In genomic region chr9:127801955-127802575, GRCh38 we compare ENCODE assay signal across 8 cellular contexts. TPM values are rescaled to one million over a fixed set of nuclear protein-coding genes. Genes with fewer than 3 reads are reported as not detected.
A peak's percentile ranks its signal among the peaks of the same experiment; 100 is the strongest.
DNase-seq lines count a peak whose midpoint lies in the region; ATAC-seq and TF ChIP-seq lines count a peak whose summit lies in the region.

No MANE protein-coding gene starts in this region.

- peaks cover 32% of the 10 kb centered on the region for H3K36me3 ChIP-seq in NT2/D1 (ENCODE audit: insufficient read depth, insufficient read length, low read length)
- peaks cover 8% of the 10 kb centered on the region for H3K36me3 ChIP-seq in effector memory CD4-positive, alpha-beta T cell (ENCODE audit: control insufficient read depth, insufficient read depth, low read length)

- peak overlapping the region; percentile 34 for H3K4me3 ChIP-seq in NT2/D1 (ENCODE audit: insufficient read length, low read depth)
- peak overlapping the region; percentile 44 for H3K4me3 ChIP-seq in effector memory CD4-positive, alpha-beta T cell (ENCODE audit: insufficient read depth, low read depth, low read length, poor library complexity, severe bottlenecking)

- TF ChIP-seq CTCF in omental fat pad (IDR thresholded peaks at IDR 0.05) = no peak

- peaks cover 6% of the 10 kb centered on the region for H3K4me1 ChIP-seq in NT2/D1 (ENCODE audit: insufficient read depth, insufficient read length)
- peaks cover 25% of the 10 kb centered on the region for H3K4me1 ChIP-seq in effector memory CD4-positive, alpha-beta T cell (ENCODE audit: control insufficient read depth, insufficient read depth, low read length, poor library complexity, severe bottlenecking)

- no peaks in the 10 kb centered on the region for H3K27me3 ChIP-seq in NT2/D1 (ENCODE audit: insufficient read depth, insufficient read length)
- no peaks in the 10 kb centered on the region for H3K27me3 ChIP-seq in effector memory CD4-positive, alpha-beta T cell (replicated peaks; ENCODE audit: control insufficient read depth, insufficient read depth, low read length, poor library complexity, severe bottlenecking)

- peak overlapping the region; percentile 60 for H3K27ac ChIP-seq in effector memory CD4-positive, alpha-beta T cell (ENCODE audit: insufficient read depth, low read length, poor library complexity, severe bottlenecking)

- DNase-seq in NT2/D1 (ENCODE audit: low read depth, low spot score) (peak; percentile 58), omental fat pad (ENCODE audit: low spot score) (no peak), NCI-H446 (lab: John Stamatoyannopoulos, UW) (no peak), midbrain (lab: John Stamatoyannopoulos, UW) (no peak), DMS 273 (lab: John Stamatoyannopoulos, UW; ENCODE audit: unreplicated experiment) (no peak)
- DNase-seq in effector memory CD4-positive, alpha-beta T cell = no peak

- H3K9me3 ChIP-seq in NT2/D1 (ENCODE audit: insufficient read depth, low read length) = no peaks in the 10 kb centered on the region
- no peaks in the 10 kb centered on the region for H3K9me3 ChIP-seq in effector memory CD4-positive, alpha-beta T cell (ENCODE audit: control insufficient read depth, low read length)

- peak; percentile 40 for ATAC-seq in GM19395 (IDR thresholded peaks at IDR 0.05; ENCODE audit: unreplicated experiment)
- peak; percentile 57 for ATAC-seq in omental fat pad (ENCODE audit: low FRiP score)
- no peak for ATAC-seq in GM21447 (IDR thresholded peaks at IDR 0.05; ENCODE audit: unreplicated experiment)

- peak overlapping the region; percentile 65 for H3K9ac ChIP-seq in NT2/D1 (ENCODE audit: insufficient read length, low read depth)

RNA-seq across cellular contexts. Expression of gene FPGS, which starts 0.6 kb away (rescaled TPM):
- 100 to 1,000 TPM in 2 of 4 donors, 10 to 100 TPM in 2; 87.1 to 167 (median 99.5) TPM for total RNA-seq in omental fat pad

RNA-seq across cellular contexts. Expression of gene CDK9, which starts 16.2 kb away (rescaled TPM):
- total RNA-seq in omental fat pad = 100 to 1,000 TPM in 1 of 4 donors, 10 to 100 TPM in 3; 69.8 to 117 (median 85.8) TPM

RNA-seq across cellular contexts. Expression of gene SH2D3C, which starts 23.6 kb away (rescaled TPM):
- total RNA-seq in omental fat pad = 10 to 100 TPM in 3 of 4 donors, 1 to 10 TPM in 1; 7.1 to 33.6 (median 17.2) TPM

RNA-seq across cellular contexts. Expression of gene ENG, which starts 52.4 kb away (rescaled TPM):
- 100 to 1,000 TPM in 2 of 4 donors, 10 to 100 TPM in 2; 34.3 to 200 (median 120) TPM for total RNA-seq in omental fat pad
